In the genomic region with DNA sequence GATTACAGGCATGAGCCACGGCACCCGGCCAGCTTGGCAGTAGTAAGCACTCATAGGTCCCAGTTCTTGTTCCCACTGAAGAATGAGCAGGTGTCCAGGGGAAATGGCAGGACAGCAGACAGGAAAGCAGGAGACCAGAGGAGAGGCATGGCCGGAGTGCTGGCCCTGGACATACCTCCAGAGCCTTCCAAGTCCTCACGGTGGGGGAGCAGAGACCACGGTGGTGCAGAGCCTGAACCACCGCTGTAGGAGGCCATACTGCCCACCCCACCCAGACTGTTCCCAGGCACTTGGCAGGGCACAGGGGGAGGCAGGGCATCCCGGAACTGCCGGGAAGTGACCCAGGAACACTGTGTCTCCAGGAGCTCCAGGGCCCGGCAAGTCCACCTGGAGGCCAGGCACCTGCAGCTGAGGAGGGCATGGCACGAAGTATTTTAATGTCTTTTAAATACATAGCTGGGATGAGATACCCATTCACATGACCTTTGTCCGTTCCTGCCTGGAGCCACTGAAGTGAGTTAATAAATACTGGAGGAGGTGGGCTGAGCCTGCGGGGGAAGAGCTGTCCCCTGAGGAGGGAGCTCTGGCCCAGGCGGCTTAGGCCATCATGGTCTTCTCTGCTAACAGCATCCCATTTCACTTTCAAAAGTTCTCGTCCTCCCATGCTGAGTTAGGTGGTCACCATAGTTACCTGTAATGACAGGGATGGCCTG, we compare ENCODE assay signal across 16 cellular contexts. TPM values are rescaled to one million over a fixed set of nuclear protein-coding genes. Genes with fewer than 3 reads are reported as not detected.
DNase-seq lines count a peak whose midpoint lies in the region; ATAC-seq and TF ChIP-seq lines count a peak whose summit lies in the region.
"Had no signal": no experiment of that assay in that cellular context is flagged by ENCODE, and none has a peak within 500 bp of the region (broad histone marks: within the 10 kb centered on the region; RNA-seq: fewer than 3 reads in every experiment).

No MANE protein-coding gene starts in this region.

- no peak overlapping the region for H3K4me3 Mint-ChIP-seq in activated naive CD8-positive, alpha-beta T cell treated with anti-CD3 and anti-CD28 coated beads for 36 hours
- H3K4me3 Mint-ChIP-seq in activated naive CD8-positive, alpha-beta T cell treated with anti-CD3 and anti-CD28 coated beads, Interleukin-2, amount 50 U/mL, for 24 hours = no peak overlapping the region
- no peak overlapping the region for H3K4me3 Mint-ChIP-seq in stimulated activated naive B cell treated with anti-CD40 and anti-IgM and Interleukin-4, amounts not matched to agents 10 μg/mL and 1 μg/mL and 100 μg/mL, for 72 hours
- H3K4me3 Mint-ChIP-seq: activated CD4-positive, alpha-beta T cell treated with anti-CD3 and anti-CD28 coated beads for 36 hours; central memory CD8-positive, alpha-beta T cell; naive thymus-derived CD4-positive, alpha-beta T cell; T-cell had no signal

- no peak for TF ChIP-seq CTCF in osteoblast (IDR thresholded peaks at IDR 0.05; ENCODE audit: extremely low read depth, low read depth, low read length)

- DNase-seq in activated naive CD8-positive, alpha-beta T cell treated with anti-CD3 and anti-CD28 coated beads for 36 hours = no peak
- DNase-seq in activated naive CD8-positive, alpha-beta T cell treated with anti-CD3 and anti-CD28 coated beads, Interleukin-2, amount 50 U/mL, for 24 hours = no peak
- DNase-seq in islet precursor cell = peak; percentile 63
- DNase-seq in stimulated activated naive B cell treated with anti-CD40 and anti-IgM and Interleukin-4, amounts not matched to agents 10 μg/mL and 1 μg/mL and 100 μg/mL, for 72 hours = no peak
- no peak for DNase-seq in OCI-M1 (lab: John Stamatoyannopoulos, UW)
- DNase-seq in MG63 = no peak
- no peak for DNase-seq in osteoblast (ENCODE audit: insufficient read length, low spot score, missing footprints)
- DNase-seq: activated CD4-positive, alpha-beta T cell treated with anti-CD3 and anti-CD28 coated beads for 36 hours; activated naive CD4-positive, alpha-beta T cell; DMS79 treated with DMSO at 0.1 percent for 48 hours; naive thymus-derived CD4-positive, alpha-beta T cell; T-cell; uterus had no signal

- H3K9me3 ChIP-seq in MG63 (no peaks in the 10 kb centered on the region), osteoblast (ENCODE audit: low read depth, low read length) (no peaks in the 10 kb centered on the region)
- H3K9me3 ChIP-seq: esophagus muscularis mucosa, uterus had no signal

- H3K27me3 ChIP-seq in MG63 (no peaks in the 10 kb centered on the region), osteoblast (ENCODE audit: insufficient read depth, low read length) (peaks cover 2% of the 10 kb centered on the region)
- H3K27me3 ChIP-seq: uterus had no signal

- no peak overlapping the region for H3K4me3 ChIP-seq in MG63
- no peak overlapping the region for H3K4me3 ChIP-seq in osteoblast (ENCODE audit: insufficient read depth, low read length)
- H3K4me3 ChIP-seq: esophagus muscularis mucosa, uterus had no signal

- no peak overlapping the region for H3K4me2 ChIP-seq in osteoblast (ENCODE audit: insufficient read depth, low read length)

- H3K27ac ChIP-seq in osteoblast (ENCODE audit: low read depth, low read length) = no peak overlapping the region
- H3K27ac ChIP-seq: esophagus muscularis mucosa, uterus had no signal

- no peaks in the 10 kb centered on the region for H3K79me2 ChIP-seq in osteoblast (ENCODE audit: insufficient read depth, low read length)

- H3K36me3 ChIP-seq in MG63 (peaks cover 3% of the 10 kb centered on the region), osteoblast (ENCODE audit: insufficient read depth, low read length) (peaks cover 8% of the 10 kb centered on the region)
- H3K36me3 ChIP-seq: uterus had no signal

- H3K4me1 Mint-ChIP-seq in activated naive CD8-positive, alpha-beta T cell treated with anti-CD3 and anti-CD28 coated beads for 36 hours = no peaks in the 10 kb centered on the region
- H3K4me1 Mint-ChIP-seq in activated naive CD8-positive, alpha-beta T cell treated with anti-CD3 and anti-CD28 coated beads, Interleukin-2, amount 50 U/mL, for 24 hours = peaks cover 2% of the 10 kb centered on the region
- H3K4me1 Mint-ChIP-seq in stimulated activated naive B cell treated with anti-CD40 and anti-IgM and Interleukin-4, amounts not matched to agents 10 μg/mL and 1 μg/mL and 100 μg/mL, for 72 hours = peaks cover 0 to 4% of the 10 kb centered on the region in 2 donors
- H3K4me1 Mint-ChIP-seq: activated CD4-positive, alpha-beta T cell treated with anti-CD3 and anti-CD28 coated beads for 36 hours; T-cell had no signal

- ATAC-seq in activated naive CD8-positive, alpha-beta T cell treated with anti-CD3 and anti-CD28 coated beads, Interleukin-2, amount 50 U/mL, for 24 hours = no peak
- peak; percentile 4 for ATAC-seq in HG03196 (IDR thresholded peaks at IDR 0.05; ENCODE audit: unreplicated experiment)
- peak in 1 of 2 donors; percentile 21 for ATAC-seq in stimulated activated naive B cell treated with anti-CD40 and anti-IgM and Interleukin-4, amounts not matched to agents 10 μg/mL and 1 μg/mL and 100 μg/mL, for 72 hours (replicated peaks)
- ATAC-seq: naive thymus-derived CD4-positive, alpha-beta T cell had no signal

- H3K4me1 ChIP-seq in osteoblast (ENCODE audit: insufficient read depth, low read length) = no peaks in the 10 kb centered on the region
- H3K4me1 ChIP-seq: esophagus muscularis mucosa, uterus had no signal

- no peaks in the 10 kb centered on the region for H3K36me3 Mint-ChIP-seq in activated naive CD8-positive, alpha-beta T cell treated with anti-CD3 and anti-CD28 coated beads for 36 hours
- H3K36me3 Mint-ChIP-seq in activated naive CD8-positive, alpha-beta T cell treated with anti-CD3 and anti-CD28 coated beads, Interleukin-2, amount 50 U/mL, for 24 hours (ENCODE audit: low read depth) = peaks cover 5% of the 10 kb centered on the region
- H3K36me3 Mint-ChIP-seq in stimulated activated naive B cell treated with anti-CD40 and anti-IgM and Interleukin-4, amounts not matched to agents 10 μg/mL and 1 μg/mL and 100 μg/mL, for 72 hours = peaks cover 9 to 12% of the 10 kb centered on the region in 2 donors

- H4K20me1 ChIP-seq in osteoblast (ENCODE audit: insufficient read depth, low read length) = no peaks in the 10 kb centered on the region

- no peaks in the 10 kb centered on the region for H3K27me3 Mint-ChIP-seq in activated naive CD8-positive, alpha-beta T cell treated with anti-CD3 and anti-CD28 coated beads for 36 hours
- no peaks in the 10 kb centered on the region for H3K27me3 Mint-ChIP-seq in activated naive CD8-positive, alpha-beta T cell treated with anti-CD3 and anti-CD28 coated beads, Interleukin-2, amount 50 U/mL, for 24 hours
- peaks cover under 1 to 4% of the 10 kb centered on the region in 2 donors for H3K27me3 Mint-ChIP-seq in stimulated activated naive B cell treated with anti-CD40 and anti-IgM and Interleukin-4, amounts not matched to agents 10 μg/mL and 1 μg/mL and 100 μg/mL, for 72 hours
- H3K27me3 Mint-ChIP-seq: central memory CD8-positive, alpha-beta T cell; naive thymus-derived CD4-positive, alpha-beta T cell had no signal

- no peak overlapping the region for H2AFZ ChIP-seq in osteoblast (ENCODE audit: low read length)

- H3K27ac Mint-ChIP-seq in activated naive CD8-positive, alpha-beta T cell treated with anti-CD3 and anti-CD28 coated beads for 36 hours = peak overlapping the region; percentile 20
- no peak overlapping the region for H3K27ac Mint-ChIP-seq in activated naive CD8-positive, alpha-beta T cell treated with anti-CD3 and anti-CD28 coated beads, Interleukin-2, amount 50 U/mL, for 24 hours
- H3K27ac Mint-ChIP-seq in stimulated activated naive B cell treated with anti-CD40 and anti-IgM and Interleukin-4, amounts not matched to agents 10 μg/mL and 1 μg/mL and 100 μg/mL, for 72 hours = peak overlapping the region; percentile 71
- H3K27ac Mint-ChIP-seq: activated CD4-positive, alpha-beta T cell treated with anti-CD3 and anti-CD28 coated beads for 36 hours; naive thymus-derived CD4-positive, alpha-beta T cell; T-cell had no signal

- no peaks in the 10 kb centered on the region for H3K9me3 Mint-ChIP-seq in activated naive CD8-positive, alpha-beta T cell treated with anti-CD3 and anti-CD28 coated beads for 36 hours
- H3K9me3 Mint-ChIP-seq in activated naive CD8-positive, alpha-beta T cell treated with anti-CD3 and anti-CD28 coated beads, Interleukin-2, amount 50 U/mL, for 24 hours = no peaks in the 10 kb centered on the region
- no peaks in the 10 kb centered on the region for H3K9me3 Mint-ChIP-seq in stimulated activated naive B cell treated with anti-CD40 and anti-IgM and Interleukin-4, amounts not matched to agents 10 μg/mL and 1 μg/mL and 100 μg/mL, for 72 hours
- H3K9me3 Mint-ChIP-seq: central memory CD8-positive, alpha-beta T cell; naive thymus-derived CD4-positive, alpha-beta T cell; T-cell had no signal

RNA-seq across cellular contexts. Expression of a gene that starts 49.7 kb away (rescaled TPM):
- total RNA-seq in activated naive CD8-positive, alpha-beta T cell treated with anti-CD3 and anti-CD28 coated beads for 36 hours = under 1 TPM; 0.04 to 0.06 TPM
- total RNA-seq in MG63 (2014; rRNA removed; shearing (Covaris generic); ENCODE audit: low replicate concordance) = 0.03 TPM in 1 of 2 replicates, not detected in the other
- total RNA-seq in osteoblast = under 0.01 TPM in 1 of 2 replicates, not detected in the other
